1 cellular context compared by ENCODE assay signal in the genomic region with DNA sequence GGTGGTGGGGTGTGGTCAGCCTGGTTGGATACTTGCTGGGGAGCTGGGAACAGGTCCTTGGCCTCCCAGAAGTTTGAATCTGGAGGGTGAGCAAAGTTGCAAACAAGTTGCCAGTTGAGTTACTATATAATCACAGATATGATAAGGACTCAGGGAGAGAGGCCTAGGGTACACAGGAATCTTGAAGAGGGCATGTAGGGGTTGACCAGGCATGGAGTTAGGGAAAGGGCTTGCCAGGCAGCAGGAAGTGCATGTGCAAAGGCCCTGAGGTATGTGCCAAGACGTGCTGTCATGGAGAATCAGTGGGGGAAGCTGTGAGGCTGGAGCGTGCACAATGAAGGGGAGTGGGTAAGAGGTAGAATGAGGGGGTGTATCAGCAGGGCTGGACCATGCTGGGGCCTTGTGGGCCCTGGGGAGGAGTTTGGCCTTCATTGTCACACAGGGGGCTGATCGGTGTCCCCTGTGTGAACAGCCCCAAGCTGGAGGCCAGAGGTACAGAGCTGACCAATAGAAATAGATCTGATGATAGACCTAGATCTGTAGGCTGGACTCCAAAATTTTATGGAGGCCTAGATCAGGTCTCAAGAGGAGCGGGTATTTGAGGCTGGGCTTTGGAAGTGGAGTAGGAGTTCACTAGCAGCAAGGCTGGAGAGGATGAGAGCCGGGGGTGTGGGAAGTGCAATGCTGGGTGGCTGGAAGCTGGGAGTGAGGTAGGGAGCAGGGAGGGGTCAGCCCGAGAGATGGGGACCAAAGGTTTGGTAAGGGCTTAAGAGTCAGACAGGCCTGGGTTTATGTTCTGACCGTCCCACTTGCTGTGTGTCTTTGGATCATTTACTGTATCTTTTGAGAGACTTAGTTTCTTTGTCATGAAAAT.
A peak's percentile ranks its signal among the peaks of the same experiment; 100 is the strongest.
TF ChIP-seq lines count a peak whose summit lies in the region.

No MANE protein-coding gene starts in this region.

TF ChIP-seq in HepG2, 621 proteins besides CTCF, POLR2A, EP300 and RAD21 (continued from another document):
- TF ChIP-seq ZNF318 (CRISPR knock-in tag; IDR thresholded peaks at IDR 0.05) (no peak), PRDM4 (CRISPR knock-in tag; IDR thresholded peaks at IDR 0.05; ENCODE audit: borderline replicate concordance) (no peak), ZNF44 (CRISPR knock-in tag; IDR thresholded peaks at IDR 0.05) (no peak), CEBPG (CRISPR knock-in tag; IDR thresholded peaks at IDR 0.05) (no peak), MEF2D (CRISPR knock-in tag; IDR thresholded peaks at IDR 0.05) (0 out of 2 replicates have a peak, but pooled peaks have one; percentile 37), PITX1 (CRISPR knock-in tag; IDR thresholded peaks at IDR 0.05) (0 out of 2 replicates have a peak, but pooled peaks have one; percentile 42), ZNF34 (CRISPR knock-in tag; IDR thresholded peaks at IDR 0.05; ENCODE audit: borderline replicate concordance) (no peak), KDM1A (CRISPR knock-in tag; IDR thresholded peaks at IDR 0.05) (peak; percentile 46; the same call in 1 of the 2 replicates), POLR2G (IDR thresholded peaks at IDR 0.05; ENCODE audit: low read depth, low read length) (no peak), MED8 (CRISPR knock-in tag; IDR thresholded peaks at IDR 0.05; ENCODE audit: insufficient replicate concordance) (no peak), KLF6 (CRISPR knock-in tag; IDR thresholded peaks at IDR 0.05) (0 out of 2 replicates have a peak, but pooled peaks have one; percentile 13), BCLAF1 (IDR thresholded peaks at IDR 0.05) (no peak), KDM2A (CRISPR knock-in tag; IDR thresholded peaks at IDR 0.05; ENCODE audit: borderline replicate concordance, low read depth) (peak; percentile 14; the same call in 1 of the 2 replicates)
- TF ChIP-seq, protein P1, sequence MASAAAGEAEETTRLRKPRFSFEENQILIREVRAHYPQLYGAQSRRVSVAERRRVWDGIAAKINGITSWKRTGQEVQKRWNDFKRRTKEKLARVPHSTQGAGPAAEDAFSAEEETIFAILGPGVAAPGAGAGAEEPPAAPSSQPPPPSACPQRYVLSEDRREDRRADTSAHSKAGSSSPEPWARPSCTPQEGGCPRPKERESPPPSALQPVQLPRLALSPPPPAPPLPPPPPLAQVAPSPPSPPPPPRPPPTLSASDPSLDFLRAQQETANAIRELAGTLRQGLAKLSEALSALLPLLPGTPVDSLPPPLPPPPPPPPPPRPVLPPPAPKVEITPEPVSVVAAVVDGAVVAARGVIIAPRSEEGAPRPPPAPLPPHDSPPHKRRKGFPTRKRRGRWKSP (CRISPR knock-in tag; IDR thresholded peaks at IDR 0.05) = no peak
- TF ChIP-seq, protein P2, sequence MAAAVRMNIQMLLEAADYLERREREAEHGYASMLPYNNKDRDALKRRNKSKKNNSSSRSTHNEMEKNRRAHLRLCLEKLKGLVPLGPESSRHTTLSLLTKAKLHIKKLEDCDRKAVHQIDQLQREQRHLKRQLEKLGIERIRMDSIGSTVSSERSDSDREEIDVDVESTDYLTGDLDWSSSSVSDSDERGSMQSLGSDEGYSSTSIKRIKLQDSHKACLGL (CRISPR knock-in tag; IDR thresholded peaks at IDR 0.05) = 0 out of 2 replicates have a peak, but pooled peaks have one; percentile 20
- TF ChIP-seq, protein P3, sequence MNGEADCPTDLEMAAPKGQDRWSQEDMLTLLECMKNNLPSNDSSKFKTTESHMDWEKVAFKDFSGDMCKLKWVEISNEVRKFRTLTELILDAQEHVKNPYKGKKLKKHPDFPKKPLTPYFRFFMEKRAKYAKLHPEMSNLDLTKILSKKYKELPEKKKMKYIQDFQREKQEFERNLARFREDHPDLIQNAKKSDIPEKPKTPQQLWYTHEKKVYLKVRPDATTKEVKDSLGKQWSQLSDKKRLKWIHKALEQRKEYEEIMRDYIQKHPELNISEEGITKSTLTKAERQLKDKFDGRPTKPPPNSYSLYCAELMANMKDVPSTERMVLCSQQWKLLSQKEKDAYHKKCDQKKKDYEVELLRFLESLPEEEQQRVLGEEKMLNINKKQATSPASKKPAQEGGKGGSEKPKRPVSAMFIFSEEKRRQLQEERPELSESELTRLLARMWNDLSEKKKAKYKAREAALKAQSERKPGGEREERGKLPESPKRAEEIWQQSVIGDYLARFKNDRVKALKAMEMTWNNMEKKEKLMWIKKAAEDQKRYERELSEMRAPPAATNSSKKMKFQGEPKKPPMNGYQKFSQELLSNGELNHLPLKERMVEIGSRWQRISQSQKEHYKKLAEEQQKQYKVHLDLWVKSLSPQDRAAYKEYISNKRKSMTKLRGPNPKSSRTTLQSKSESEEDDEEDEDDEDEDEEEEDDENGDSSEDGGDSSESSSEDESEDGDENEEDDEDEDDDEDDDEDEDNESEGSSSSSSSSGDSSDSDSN (CRISPR knock-in tag; IDR thresholded peaks at IDR 0.05) = 0 out of 2 replicates have a peak, but pooled peaks have one; percentile 19
TF ChIP-seq in HepG2: peak in this region for 14.
